In the genomic region with DNA sequence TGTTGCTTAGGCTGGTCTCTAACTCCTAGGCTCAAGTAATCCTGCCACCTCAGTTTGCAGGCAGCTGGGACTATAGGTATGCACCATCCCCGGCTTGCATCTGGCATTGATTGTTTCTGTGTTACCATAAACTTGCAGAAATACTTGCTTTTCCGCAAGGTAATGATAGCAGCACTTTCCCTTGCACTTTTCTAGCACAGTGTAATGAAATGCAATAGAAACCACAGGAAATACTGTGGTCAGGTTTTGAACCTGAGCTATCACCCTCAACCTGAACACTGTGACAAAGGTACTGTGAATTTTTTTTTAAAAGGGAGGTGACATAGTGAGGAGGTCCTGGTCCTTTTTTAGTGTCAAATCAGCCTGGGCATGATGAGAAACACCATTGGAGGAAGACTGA, we compare ENCODE assay signal across 9 cellular contexts. TPM values are rescaled to one million over a fixed set of nuclear protein-coding genes. Genes with fewer than 3 reads are reported as not detected.
DNase-seq lines count a peak whose midpoint lies in the region; ATAC-seq, FAIRE-seq and TF ChIP-seq lines count a peak whose summit lies in the region.
"Had no signal": no experiment of that assay in that cellular context is flagged by ENCODE, and none has a peak within 500 bp of the region (broad histone marks: within the 10 kb centered on the region; RNA-seq: fewer than 3 reads in every experiment).

No MANE protein-coding gene starts in this region.

- CTCF ChIA-PET in activated CD8-positive, alpha-beta T cell treated with anti-CD3 and anti-CD28 coated beads for 36 hours (lab: Charles Lee) = interaction anchor here (1.0 to 9.6 kb wide), 6 partner anchors 9 to 137 kb away, joined by 3 to 136 read pairs (median 52); no protein-coding TSS in a partner anchor

- TF ChIP-seq EP300 in stomach (IDR thresholded peaks at IDR 0.05) = no peak

- POLR2A ChIA-PET in activated CD8-positive, alpha-beta T cell treated with anti-CD3 and anti-CD28 coated beads for 36 hours (lab: Charles Lee) = interaction anchor here (1.4 kb wide), 1 partner anchor 24 kb away, joined by 3 read pairs; no protein-coding TSS in a partner anchor

- no peak for FAIRE-seq in kidney (lab: Jason Lieb, UNC)

- TF ChIP-seq CTCF in GM12864 (IDR thresholded peaks at IDR 0.05; ENCODE audit: low read depth, low read length, missing control alignments) = no peak
- no peak for TF ChIP-seq CTCF in activated CD8-positive, alpha-beta T cell treated with anti-CD3 and anti-CD28 coated beads for 36 hours (IDR thresholded peaks at IDR 0.05)
- no peak for TF ChIP-seq CTCF in stomach (IDR thresholded peaks at IDR 0.05)
- no peak for TF ChIP-seq CTCF in kidney (IDR thresholded peaks at IDR 0.05; ENCODE audit: borderline replicate concordance, extremely low read depth, insufficient read depth)

- H3K4me3 ChIP-seq in GM12864 (ENCODE audit: low read depth, low read length) = no peak overlapping the region
- no peak overlapping the region for H3K4me3 ChIP-seq in stomach
- no peak overlapping the region for H3K4me3 ChIP-seq in kidney (ENCODE audit: low read length in 2 of 2)

- H3K27ac ChIP-seq in stomach = peak overlapping the region in 2 of 5 donors; percentile 49 to 61
- no peak overlapping the region for H3K27ac ChIP-seq in kidney (ENCODE audit: low read depth in 2 of 2, low read length in 2 of 2)

- ATAC-seq in GM19438 (IDR thresholded peaks at IDR 0.05; ENCODE audit: low read depth, unreplicated experiment) (peak; percentile 93), HG03196 (IDR thresholded peaks at IDR 0.05; ENCODE audit: unreplicated experiment) (peak; percentile 80)
- ATAC-seq in activated CD8-positive, alpha-beta T cell treated with anti-CD3 and anti-CD28 coated beads for 36 hours = peak; percentile 88

- peak overlapping the region; percentile 9 for H3K27ac Mint-ChIP-seq in activated CD8-positive, alpha-beta T cell treated with anti-CD3 and anti-CD28 coated beads for 36 hours

- no peaks in the 10 kb centered on the region for H3K27me3 ChIP-seq in stomach

- H3K4me1 Mint-ChIP-seq in activated CD8-positive, alpha-beta T cell treated with anti-CD3 and anti-CD28 coated beads for 36 hours (ENCODE audit: low read depth) = peaks cover 54% of the 10 kb centered on the region

- peaks cover 4% of the 10 kb centered on the region for H3K27me3 Mint-ChIP-seq in activated CD8-positive, alpha-beta T cell treated with anti-CD3 and anti-CD28 coated beads for 36 hours

- H3K36me3 Mint-ChIP-seq in activated CD8-positive, alpha-beta T cell treated with anti-CD3 and anti-CD28 coated beads for 36 hours (ENCODE audit: low read depth) = no peaks in the 10 kb centered on the region

- DNase-seq in GM12864 (ENCODE audit: low read depth) = peak; percentile 50
- peak; percentile 25 for DNase-seq in activated CD8-positive, alpha-beta T cell treated with anti-CD3 and anti-CD28 coated beads for 36 hours
- DNase-seq in stomach = no peak
- DNase-seq in kidney = no peak
- DNase-seq in AG08395 (ENCODE audit: low spot score) = no peak
- DNase-seq in erythroblast (lab: John Stamatoyannopoulos, UW) = no peak
- DNase-seq: NCI-H345 had no signal

- no peak overlapping the region for H3K9ac ChIP-seq in kidney (ENCODE audit: low read length in 2 of 2)

- 63 to 75% (median 68%) methylated on average over 2 of the region's 2 CpGs for WGBS in stomach, 5 donors

- H3K4me1 ChIP-seq in stomach (peaks cover 0 to 16% (median 5%) of the 10 kb centered on the region in 4 donors), kidney (ENCODE audit: control insufficient read depth in 1 of 2, insufficient read depth in 1 of 2, low read depth in 1 of 2, low read length in 2 of 2) (peaks cover 0 to 3% of the 10 kb centered on the region in 2 donors)

- no peak overlapping the region for H3K4me3 Mint-ChIP-seq in activated CD8-positive, alpha-beta T cell treated with anti-CD3 and anti-CD28 coated beads for 36 hours

- intact Hi-C loops in activated CD8-positive, alpha-beta T cell treated with anti-CD3 and anti-CD28 coated beads for 36 hours (cut with micrococcal nuclease) = loop anchor here (10.0 kb wide), 1 partner anchor 143 kb away; no protein-coding TSS in a partner anchor
- intact Hi-C loops in stomach (cut with DNase I; ENCODE audit: low total_unique reads) (no loop called here), kidney (cut with DNase I) (no loop called here)

- no peaks in the 10 kb centered on the region for H3K9me3 Mint-ChIP-seq in activated CD8-positive, alpha-beta T cell treated with anti-CD3 and anti-CD28 coated beads for 36 hours

- TF ChIP-seq POLR2A in stomach (IDR thresholded peaks at IDR 0.05) (no peak), erythroblast (IDR thresholded peaks at IDR 0.05; ENCODE audit: low read length) (no peak)

- H3K9me3 ChIP-seq in stomach (no peaks in the 10 kb centered on the region), kidney (ENCODE audit: control insufficient read depth in 1 of 2, low read length in 2 of 2) (no peaks in the 10 kb centered on the region)

- H3K36me3 ChIP-seq in stomach (no peaks in the 10 kb centered on the region), kidney (ENCODE audit: control insufficient read depth in 1 of 2, insufficient read depth in 2 of 2, low read length in 2 of 2) (no peaks in the 10 kb centered on the region)

RNA-seq across cellular contexts. Expression of a gene that starts 38.3 kb away (rescaled TPM):
- not detected for total RNA-seq in activated CD8-positive, alpha-beta T cell treated with anti-CD3 and anti-CD28 coated beads for 36 hours
- total RNA-seq in stomach = 10 to 100 TPM in 1 of 5 donors, 1 to 10 TPM in 3, not detected in 1; 1.3 to 19.3 (median 5.1) TPM
- 1 to 10 TPM; 1.6 to 3.5 (median 2.5) TPM for polyA plus RNA-seq in stomach
- 2.2 TPM for total RNA-seq in kidney
- not detected for polyA plus RNA-seq in kidney (ENCODE audit: insufficient read depth, low read depth, low replicate concordance)

Comparison
In these comparisons a context has a peak if more than half of its experiments do, and no peak if none do; other contexts are left out.
1. DNase-seq: peak in GM12864 (single experiment) and activated CD8-positive, alpha-beta T cell treated with anti-CD3 and anti-CD28 coated beads for 36 hours (single experiment); none in stomach (single experiment), kidney (single experiment), AG08395 (single experiment) and erythroblast (0 of 2).
2. Peak in every context shown above with its lines, with median percentiles within 50 percentile points of each other: ATAC-seq.